ENCODE assay signal across 33 cellular contexts in genomic region chr20:57860576-57860975, GRCh38.
"Had no signal": no experiment of that assay in that cellular context is flagged by ENCODE, and none has a peak within 500 bp of the region (broad histone marks: within the 10 kb centered on the region; RNA-seq: fewer than 3 reads in every experiment).

No MANE protein-coding gene starts in this region.

- H3K36me3 Mint-ChIP-seq: activated CD4-positive, alpha-beta memory T cell treated with anti-CD3 and anti-CD28 coated beads for 36 hours; activated naive CD4-positive, alpha-beta T cell treated with anti-CD3 and anti-CD28 coated beads, Interleukin-2, amount 10 ng/mL, durations not matched to agents 7 days and 5 days; activated naive CD4-positive, alpha-beta T cell treated with anti-CD3 and anti-CD28 coated beads, Interleukin-2, amount 50 U/mL, for 72 hours; activated naive CD8-positive, alpha-beta T cell treated with anti-CD3 and anti-CD28 coated beads, Interleukin-2, amount 10 ng/mL, durations not matched to agents 7 days and 5 days; brain had no signal

- FAIRE-seq: endometrium, endothelial cell of umbilical vein had no signal

- H3K4me1 ChIP-seq: ascending aorta, breast epithelium, colonic mucosa, gastrocnemius medialis, heart left ventricle had no signal

- H3K27me3 ChIP-seq: ascending aorta, breast epithelium, colonic mucosa, gastrocnemius medialis had no signal

- H3K4me3 ChIP-seq: ascending aorta, breast epithelium, cardiac muscle cell, colonic mucosa, dorsolateral prefrontal cortex, gastrocnemius medialis, heart left ventricle had no signal

- H3K9me3 ChIP-seq: ascending aorta, breast epithelium, colonic mucosa, gastrocnemius medialis had no signal

- H3K27ac ChIP-seq: ascending aorta, breast epithelium, cardiac muscle cell, colonic mucosa, dorsolateral prefrontal cortex, epithelial cell of prostate, gastrocnemius medialis, heart left ventricle had no signal

- H3K4me1 Mint-ChIP-seq: brain had no signal

- H3K4me3 Mint-ChIP-seq: activated CD4-positive, alpha-beta memory T cell treated with anti-CD3 and anti-CD28 coated beads for 36 hours; activated CD4-positive, alpha-beta T cell treated with anti-CD3 and anti-CD28 coated beads for 36 hours; activated CD4-positive, alpha-beta T cell treated with anti-CD3 and anti-CD28 coated beads, Interleukin-2, amount 10 ng/mL, durations not matched to agents 24 days and 14 days; activated CD8-positive, alpha-beta T cell treated with anti-CD3 and anti-CD28 coated beads, Interleukin-2, amount 10 ng/mL, durations not matched to agents 7 days and 5 days; activated naive CD4-positive, alpha-beta T cell treated with anti-CD3 and anti-CD28 coated beads, Interleukin-2, amount 10 ng/mL, durations not matched to agents 7 days and 5 days; activated naive CD8-positive, alpha-beta T cell treated with anti-CD3 and anti-CD28 coated beads, Interleukin-2, amount 10 ng/mL, durations not matched to agents 7 days and 5 days; activated T-cell treated with anti-CD3 and anti-CD28 coated beads, Interleukin-2, amount 50 U/mL, for 24 hours; activated T-cell treated with anti-CD3 and anti-CD28 coated beads, Interleukin-2, amount 50 U/mL, for 72 hours; brain; dendritic cell treated with granulocyte-macrophage colony-stimulating factor and Interleukin-4, amounts not matched to agents 40 ng/mL and 50 ng/mL, for 4 days; effector memory CD8-positive, alpha-beta T cell had no signal

- ATAC-seq: activated CD4-positive, alpha-beta T cell treated with anti-CD3 and anti-CD28 coated beads for 36 hours; activated CD8-positive, alpha-beta T cell treated with anti-CD3 and anti-CD28 coated beads, Interleukin-2, amount 10 ng/mL, durations not matched to agents 7 days and 5 days; activated naive CD4-positive, alpha-beta T cell treated with anti-CD3 and anti-CD28 coated beads, Interleukin-2, amount 50 U/mL, for 72 hours; activated T-cell treated with anti-CD3 and anti-CD28 coated beads, Interleukin-2, amount 50 U/mL, for 72 hours; effector memory CD8-positive, alpha-beta T cell; gastrocnemius medialis; heart left ventricle had no signal

- H3K27ac Mint-ChIP-seq: activated CD4-positive, alpha-beta memory T cell treated with anti-CD3 and anti-CD28 coated beads for 36 hours; activated CD4-positive, alpha-beta T cell treated with anti-CD3 and anti-CD28 coated beads for 36 hours; activated CD4-positive, alpha-beta T cell treated with anti-CD3 and anti-CD28 coated beads, Interleukin-2, amount 10 ng/mL, durations not matched to agents 24 days and 14 days; activated CD8-positive, alpha-beta T cell treated with anti-CD3 and anti-CD28 coated beads, Interleukin-2, amount 10 ng/mL, durations not matched to agents 7 days and 5 days; activated naive CD4-positive, alpha-beta T cell treated with anti-CD3 and anti-CD28 coated beads, Interleukin-2, amount 10 ng/mL, durations not matched to agents 7 days and 5 days; activated naive CD4-positive, alpha-beta T cell treated with anti-CD3 and anti-CD28 coated beads, Interleukin-2, amount 50 U/mL, for 72 hours; activated naive CD8-positive, alpha-beta T cell treated with anti-CD3 and anti-CD28 coated beads, Interleukin-2, amount 10 ng/mL, durations not matched to agents 7 days and 5 days; activated T-cell treated with anti-CD3 and anti-CD28 coated beads, Interleukin-2, amount 50 U/mL, for 24 hours; activated T-cell treated with anti-CD3 and anti-CD28 coated beads, Interleukin-2, amount 50 U/mL, for 72 hours; brain; dendritic cell treated with granulocyte-macrophage colony-stimulating factor and Interleukin-4, amounts not matched to agents 40 ng/mL and 50 ng/mL, for 4 days; effector memory CD8-positive, alpha-beta T cell had no signal

- H3K36me3 ChIP-seq: ascending aorta, breast epithelium, cardiac muscle cell, colonic mucosa, gastrocnemius medialis, heart left ventricle had no signal

- DNase-seq: activated CD4-positive, alpha-beta memory T cell treated with anti-CD3 and anti-CD28 coated beads for 36 hours; activated CD4-positive, alpha-beta T cell treated with anti-CD3 and anti-CD28 coated beads for 36 hours; activated CD4-positive, alpha-beta T cell treated with anti-CD3 and anti-CD28 coated beads, Interleukin-2, amount 10 ng/mL, durations not matched to agents 24 days and 14 days; activated CD4-positive, CD25-positive, alpha-beta regulatory T cell; activated CD4-positive, CD25-positive, alpha-beta regulatory T cell treated with anti-CD3 and anti-CD28 coated beads, Interleukin-2, amount 50 U/mL, for 72 hours; activated CD8-positive, alpha-beta T cell treated with anti-CD3 and anti-CD28 coated beads, Interleukin-2, amount 10 ng/mL, durations not matched to agents 7 days and 5 days; activated gamma-delta T cell; activated naive CD4-positive, alpha-beta T cell; activated naive CD4-positive, alpha-beta T cell treated with anti-CD3 and anti-CD28 coated beads, Interleukin-2, amount 10 ng/mL, durations not matched to agents 7 days and 5 days; activated naive CD8-positive, alpha-beta T cell treated with anti-CD3 and anti-CD28 coated beads, Interleukin-2, amount 10 ng/mL, durations not matched to agents 7 days and 5 days; activated T-cell treated with anti-CD3 and anti-CD28 coated beads for 4 hours; activated T-cell treated with anti-CD3 and anti-CD28 coated beads, Interleukin-2, amount 50 U/mL, for 24 hours; activated T-cell treated with anti-CD3 and anti-CD28 coated beads, Interleukin-2, amount 50 U/mL, for 72 hours; central memory CD4-positive, alpha-beta T cell; cerebellar nuclear complex; colonic mucosa; dorsolateral prefrontal cortex; effector CD4-positive, alpha-beta T cell; effector memory CD8-positive, alpha-beta T cell; foreskin fibroblast; gastrocnemius medialis; glutamatergic neuron; heart left ventricle; T-helper 2 cell had no signal

- H3K9me3 Mint-ChIP-seq: activated CD4-positive, alpha-beta memory T cell treated with anti-CD3 and anti-CD28 coated beads for 36 hours; activated CD4-positive, alpha-beta T cell treated with anti-CD3 and anti-CD28 coated beads, Interleukin-2, amount 10 ng/mL, durations not matched to agents 24 days and 14 days; activated naive CD4-positive, alpha-beta T cell treated with anti-CD3 and anti-CD28 coated beads, Interleukin-2, amount 10 ng/mL, durations not matched to agents 7 days and 5 days; activated naive CD4-positive, alpha-beta T cell treated with anti-CD3 and anti-CD28 coated beads, Interleukin-2, amount 50 U/mL, for 72 hours; activated naive CD8-positive, alpha-beta T cell treated with anti-CD3 and anti-CD28 coated beads, Interleukin-2, amount 10 ng/mL, durations not matched to agents 7 days and 5 days; activated T-cell treated with anti-CD3 and anti-CD28 coated beads, Interleukin-2, amount 50 U/mL, for 24 hours; activated T-cell treated with anti-CD3 and anti-CD28 coated beads, Interleukin-2, amount 50 U/mL, for 72 hours; dendritic cell treated with granulocyte-macrophage colony-stimulating factor and Interleukin-4, amounts not matched to agents 40 ng/mL and 50 ng/mL, for 4 days; effector memory CD8-positive, alpha-beta T cell had no signal
